Comparison of ENCODE assay signal across 37 cellular contexts in genomic region chr5:129413570-129413969, GRCh38. TPM values are rescaled to one million over a fixed set of nuclear protein-coding genes. Genes with fewer than 3 reads are reported as not detected.
DNase-seq lines count a peak whose midpoint lies in the region; ATAC-seq and TF ChIP-seq lines count a peak whose summit lies in the region.
"Had no signal": no experiment of that assay in that cellular context is flagged by ENCODE, and none has a peak within 500 bp of the region (broad histone marks: within the 10 kb centered on the region; RNA-seq: fewer than 3 reads in every experiment).

No MANE protein-coding gene starts in this region.

- H3K4me1 Mint-ChIP-seq in Caco-2 (ENCODE audit: low read depth, unreplicated experiment) (peaks cover 12% of the 10 kb centered on the region), glutamatergic neuron (ENCODE audit: low read depth, unreplicated experiment) (no peaks in the 10 kb centered on the region)
- H3K4me1 Mint-ChIP-seq: B cell; CD14-positive monocyte; CD4-positive, alpha-beta memory T cell; CD4-positive, CD25-positive, alpha-beta regulatory T cell; CD8-positive, alpha-beta memory T cell had no signal

- H3K36me3 ChIP-seq in Caco-2 (ENCODE audit: control insufficient read depth, insufficient read depth, low read length) (no peaks in the 10 kb centered on the region), HEK293 (ENCODE audit: control insufficient read depth in 2 of 2, insufficient read depth in 1 of 2, low read length in 2 of 2) (no peaks in the 10 kb centered on the region)
- H3K36me3 ChIP-seq: BE2C; BLaER1; BLaER1 treated with 17β-estradiol and CSF1 and Interleukin-3, amounts not matched to agents 10 nM and 100 nM had no signal

- peak overlapping the region; percentile 45 for H3K27ac Mint-ChIP-seq in Caco-2 (ENCODE audit: unreplicated experiment)
- no peak overlapping the region for H3K27ac Mint-ChIP-seq in glutamatergic neuron (ENCODE audit: unreplicated experiment)
- H3K27ac Mint-ChIP-seq: B cell; CD14-positive monocyte; CD4-positive, alpha-beta memory T cell; CD4-positive, alpha-beta T cell; CD4-positive, CD25-positive, alpha-beta regulatory T cell; CD8-positive, alpha-beta memory T cell; CD8-positive, alpha-beta T cell had no signal

- intact Hi-C loops in Caco-2 (cut with micrococcal nuclease; ENCODE audit: unreplicated experiment): loop anchor here (5.0 kb wide), 1 partner anchor 49 kb away; the partner anchor contains the start of gene ADAMTS19

- H3K27me3 Mint-ChIP-seq in Caco-2 (ENCODE audit: insufficient read depth, unreplicated experiment) (peaks cover 2% of the 10 kb centered on the region), glutamatergic neuron (ENCODE audit: unreplicated experiment) (no peaks in the 10 kb centered on the region)
- H3K27me3 Mint-ChIP-seq: B cell; CD4-positive, alpha-beta memory T cell; CD4-positive, alpha-beta T cell; CD4-positive, CD25-positive, alpha-beta regulatory T cell; CD8-positive, alpha-beta memory T cell had no signal

- BruUV-seq in Caco-2 (replicated peaks; lab: Mats Ljungman, UMichigan): no TSS peak

- CTCF ChIA-PET in Caco-2 (lab: Charles Lee) (no interaction called here), HEK293 (lab: Yijun Ruan, JAX) (interaction anchor here (0.8 kb wide), 1 partner anchor 10 kb away, joined by 3 read pairs; no protein-coding TSS in a partner anchor)

- no peak overlapping the region for H3K27ac ChIP-seq in HEK293 (ENCODE audit: extremely low read depth, low read depth, low read length)
- H3K27ac ChIP-seq: 22Rv1; A549; BLaER1; BLaER1 treated with 17β-estradiol and CSF1 and Interleukin-3, amounts not matched to agents 10 nM and 100 nM; C4-2B had no signal

- DNase-seq in Caco-2 (no peak), amniotic epithelial cell (ENCODE audit: low read depth) (peak; percentile 50), fibroblast of villous mesenchyme (ENCODE audit: low read depth) (peak; percentile 72), RPMI8226 (no peak), glutamatergic neuron (no peak), NOMO-1 treated with DMSO at 0.1 percent for 48 hours (lab: John Stamatoyannopoulos, UW; ENCODE audit: unreplicated experiment) (no peak)
- DNase-seq: 8988T; ACHN; AML-193; BE2C; C1 segment of cervical spinal cord; Calu3; CD4-positive, alpha-beta memory T cell; CD4-positive, alpha-beta T cell; CD4-positive, CD25-positive, alpha-beta regulatory T cell; CD8-positive, alpha-beta memory T cell; CD8-positive, alpha-beta T cell; COR-L47; DMS 273 treated with DMSO at 0.1 percent for 48 hours; DMS153; DMS53; DMS79; DMS79 treated with DMSO at 0.1 percent for 48 hours; DND-41; EL had no signal

- POLR2A ChIA-PET in Caco-2 (lab: Charles Lee) (no interaction called here), HEK293 (lab: Yijun Ruan, JAX) (no interaction called here)

- H3K36me3 Mint-ChIP-seq in Caco-2 (ENCODE audit: insufficient read depth, unreplicated experiment) (no peaks in the 10 kb centered on the region), glutamatergic neuron (ENCODE audit: unreplicated experiment) (peaks cover 7% of the 10 kb centered on the region)
- H3K36me3 Mint-ChIP-seq: CD14-positive monocyte; CD4-positive, alpha-beta memory T cell; CD4-positive, CD25-positive, alpha-beta regulatory T cell; CD8-positive, alpha-beta memory T cell; CD8-positive, alpha-beta T cell had no signal

- H3K9me3 ChIP-seq in Caco-2: no peaks in the 10 kb centered on the region; the same call in 1 of the 2 replicates
- no peaks in the 10 kb centered on the region for H3K9me3 ChIP-seq in HEK293 (ENCODE audit: control insufficient read depth, insufficient read depth, low read depth, low read length)
- H3K9me3 ChIP-seq: A549 had no signal

- no peak for ATAC-seq in GM21390 (IDR thresholded peaks at IDR 0.05; ENCODE audit: unreplicated experiment)
- ATAC-seq: A549; CD8-positive, alpha-beta T cell had no signal

- H3K9me3 Mint-ChIP-seq in Caco-2 (ENCODE audit: unreplicated experiment): peaks cover 18% of the 10 kb centered on the region
- peaks cover 2% of the 10 kb centered on the region for H3K9me3 Mint-ChIP-seq in glutamatergic neuron (ENCODE audit: unreplicated experiment)

- H3K4me3 Mint-ChIP-seq in Caco-2 (ENCODE audit: unreplicated experiment): no peak overlapping the region
- H3K4me3 Mint-ChIP-seq in glutamatergic neuron (ENCODE audit: unreplicated experiment): no peak overlapping the region
- H3K4me3 Mint-ChIP-seq: B cell; CD14-positive monocyte; CD4-positive, alpha-beta memory T cell; CD4-positive, alpha-beta T cell; CD4-positive, CD25-positive, alpha-beta regulatory T cell; CD8-positive, alpha-beta memory T cell; CD8-positive, alpha-beta T cell had no signal

- H3K27me3 ChIP-seq in Caco-2 (replicated peaks; ENCODE audit: control insufficient read depth, insufficient read depth, low read length): no peaks in the 10 kb centered on the region
- H3K27me3 ChIP-seq: BE2C; BLaER1; BLaER1 treated with 17β-estradiol and CSF1 and Interleukin-3, amounts not matched to agents 10 nM and 100 nM had no signal

- H3K4me1 ChIP-seq in Caco-2 (peaks cover 19% of the 10 kb centered on the region; the same call in 1 of the 2 replicates), HEK293 (ENCODE audit: control insufficient read depth, insufficient read depth, low read length) (no peaks in the 10 kb centered on the region)
- H3K4me1 ChIP-seq: A549; BE2C; BLaER1; BLaER1 treated with 17β-estradiol and CSF1 and Interleukin-3, amounts not matched to agents 10 nM and 100 nM had no signal

- H3K4me3 ChIP-seq in Caco-2 (ENCODE audit: low read depth, low read length) (no peak overlapping the region), HEK293 (ENCODE audit: low read depth, low read length) (no peak overlapping the region), fibroblast of villous mesenchyme (ENCODE audit: low read depth, low read length) (no peak overlapping the region)
- H3K4me3 ChIP-seq: A549; BLaER1; BLaER1 treated with 17β-estradiol and CSF1 and Interleukin-3, amounts not matched to agents 10 nM and 100 nM had no signal

- TF ChIP-seq CTCF in Caco-2 (IDR thresholded peaks at IDR 0.05; ENCODE audit: insufficient read depth in 1 of 2, low read depth in 1 of 2, low read length in 1 of 2, severe bottlenecking in 1 of 2, unreplicated experiment in 1 of 2): no peak
- TF ChIP-seq CTCF in HEK293 (tag by site-specific recombination; IDR thresholded peaks at IDR 0.05): no peak
- TF ChIP-seq CTCF in fibroblast of villous mesenchyme (IDR thresholded peaks at IDR 0.05; ENCODE audit: insufficient read depth, low read depth, low read length): no peak
- TF ChIP-seq CTCF in glutamatergic neuron (IDR thresholded peaks at IDR 0.05; ENCODE audit: partially characterized antibody, unreplicated experiment): no peak

TF ChIP-seq in HEK293, 187 proteins besides CTCF, POLR2A, EP300 and RAD21:
- TF ChIP-seq ZNF549 (tag by site-specific recombination; IDR thresholded peaks at IDR 0.05): no peak
- TF ChIP-seq ZNF677 (tag by site-specific recombination; IDR thresholded peaks at IDR 0.05): peak; percentile 97
TF ChIP-seq in HEK293: peak in this region for 1.

RNA-seq across cellular contexts. Expression of gene ADAMTS19, which starts 46.5 kb away (rescaled TPM):
- 0.95 and 2.4 TPM in 2 replicates for total RNA-seq in Caco-2 (2022)
- 8.7 and 9.5 TPM in 2 replicates for total RNA-seq in fibroblast of villous mesenchyme
- total RNA-seq in glutamatergic neuron (ENCODE audit: unreplicated experiment): 22.1 TPM
- total RNA-seq: A172; A673; B cell; Calu3; CD4-positive, alpha-beta memory T cell; CD4-positive, alpha-beta T cell; CD4-positive, CD25-positive, alpha-beta regulatory T cell; CD8-positive, alpha-beta memory T cell; CD8-positive, alpha-beta T cell; Daoy had no signal

Comparison
In these comparisons a context has a peak if more than half of its experiments do, and no peak if none do; other contexts are left out.
1. DNase-seq: peak in amniotic epithelial cell (single experiment) and fibroblast of villous mesenchyme (single experiment); none in Caco-2 (0 of 2), RPMI8226 (single experiment), glutamatergic neuron (single experiment) and NOMO-1 treated with DMSO at 0.1 percent for 48 hours (single experiment).